In genomic region chr7:70313251-70313650, GRCh38 we compare ENCODE assay signal across 22 cellular contexts.
"Had no signal": no experiment of that assay in that cellular context is flagged by ENCODE, and none has a peak within 500 bp of the region (broad histone marks: within the 10 kb centered on the region; RNA-seq: fewer than 3 reads in every experiment).

No MANE protein-coding gene starts in this region.

- H3K4me1 ChIP-seq: left ventricle myocardium inferior, lower lobe of right lung, parathyroid adenoma, prostate gland, spleen, uterus had no signal

- H3K27me3 Mint-ChIP-seq: dendritic cell treated with granulocyte-macrophage colony-stimulating factor and Interleukin-4, amounts not matched to agents 40 ng/mL and 50 ng/mL, for 4 days; effector memory CD8-positive, alpha-beta T cell; memory B cell had no signal

- FAIRE-seq: colon had no signal

- H3K9me3 Mint-ChIP-seq: dendritic cell treated with granulocyte-macrophage colony-stimulating factor and Interleukin-4, amounts not matched to agents 40 ng/mL and 50 ng/mL, for 4 days; natural killer cell treated with Interleukin-12 subunit alpha and Interleukin-12 subunit beta and Interleukin-15 and Interleukin-18, amount 100 ng/mL, for 72 hours had no signal

- DNase-seq: cerebellar nuclear complex; effector memory CD8-positive, alpha-beta T cell; erythroblast; foreskin keratinocyte; head of caudate nucleus; left ventricle myocardium inferior; lower lobe of right lung; spleen; stimulated activated CD4-positive, alpha-beta T cell treated with anti-CD3 and anti-CD28 coated beads, Interleukin-15, amount 100 ng/mL, for 24 hours; stimulated activated CD4-positive, alpha-beta T cell treated with anti-CD3 and anti-CD28 coated beads, Interleukin-1b, Interleukin-23, amount 100 ng/mL, for 48 hours; stimulated activated naive CD4-positive, alpha-beta T cell treated with Interleukin-2 at 50 U/mL for 16 hours; upper lobe of left lung; uterus had no signal

- H3K4me3 ChIP-seq: hepatocyte, left ventricle myocardium inferior, lower lobe of right lung, prostate gland, spleen, upper lobe of left lung, uterus had no signal

- H3K4me1 Mint-ChIP-seq: memory B cell had no signal

- H3K4me3 Mint-ChIP-seq: dendritic cell treated with granulocyte-macrophage colony-stimulating factor and Interleukin-4, amounts not matched to agents 40 ng/mL and 50 ng/mL, for 4 days; memory B cell; mesothelial cell of epicardium; natural killer cell treated with Interleukin-12 subunit alpha and Interleukin-12 subunit beta and Interleukin-15 and Interleukin-18, amount 100 ng/mL, for 72 hours had no signal

- H3K9ac ChIP-seq: parathyroid adenoma had no signal

- H3K27me3 ChIP-seq: foreskin keratinocyte, hepatocyte, spleen, upper lobe of left lung, uterus had no signal

- H3K9me3 ChIP-seq: left ventricle myocardium inferior, lower lobe of right lung, prostate gland, spleen, upper lobe of left lung, uterus had no signal

- H2AFZ ChIP-seq: hepatocyte, parathyroid adenoma had no signal

- H3K36me3 ChIP-seq: left ventricle myocardium inferior, lower lobe of right lung, prostate gland, spleen, upper lobe of left lung, uterus had no signal

- H3K36me3 Mint-ChIP-seq: mesothelial cell of epicardium had no signal

- H3K27ac ChIP-seq: foreskin keratinocyte, hepatocyte, left ventricle myocardium inferior, lower lobe of right lung, parathyroid adenoma, prostate gland, spleen, upper lobe of left lung, uterus had no signal

- ATAC-seq: foreskin keratinocyte, lower lobe of right lung, sciatic nerve had no signal

- H3K79me2 ChIP-seq: hepatocyte, parathyroid adenoma had no signal

- H3K27ac Mint-ChIP-seq: dendritic cell treated with granulocyte-macrophage colony-stimulating factor and Interleukin-4, amounts not matched to agents 40 ng/mL and 50 ng/mL, for 4 days; memory B cell; mesothelial cell of epicardium; natural killer cell treated with Interleukin-12 subunit alpha and Interleukin-12 subunit beta and Interleukin-15 and Interleukin-18, amount 100 ng/mL, for 72 hours had no signal

- H3K4me2 ChIP-seq: hepatocyte had no signal
